ENCODE assay signal across 16 cellular contexts in the genomic region with DNA sequence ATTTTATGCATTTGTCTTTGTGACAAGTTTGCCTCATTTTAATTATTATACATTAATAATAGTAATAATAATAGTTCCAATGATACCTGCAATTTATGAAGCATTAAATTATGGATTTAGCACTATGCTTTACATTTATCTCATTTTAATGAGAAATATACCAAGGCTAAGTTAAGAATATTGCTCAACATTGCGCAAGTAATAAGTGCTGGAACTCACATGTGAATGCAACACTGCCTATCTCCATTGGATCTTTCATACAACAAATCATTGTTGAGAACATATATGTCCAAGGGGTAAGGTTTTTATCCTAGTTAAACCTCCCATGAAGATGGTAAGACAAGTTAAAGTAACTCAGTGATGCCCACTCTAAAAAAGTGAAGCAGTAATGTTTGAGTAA.
DNase-seq lines count a peak whose midpoint lies in the region; ATAC-seq, FAIRE-seq and TF ChIP-seq lines count a peak whose summit lies in the region.
"Had no signal": no experiment of that assay in that cellular context is flagged by ENCODE, and none has a peak within 500 bp of the region (broad histone marks: within the 10 kb centered on the region; RNA-seq: fewer than 3 reads in every experiment).

No MANE protein-coding gene starts in this region.

- FAIRE-seq in urothelium cell line (lab: Jason Lieb, UNC), result peak; percentile 56

- no TSS peak for BruUV-seq in mammary epithelial cell (replicated peaks; lab: Mats Ljungman, UMichigan)

- TF ChIP-seq EP300 in Ishikawa (IDR thresholded peaks at IDR 0.05; ENCODE audit: borderline replicate concordance), result no peak

- dilution Hi-C loops in mammary epithelial cell (cut with HindIII; ENCODE audit: low sequenced_read_pairs), result no loop called here

- no peak overlapping the region for H3K9ac ChIP-seq in mammary epithelial cell (ENCODE audit: insufficient read depth, low read length)
- H3K9ac ChIP-seq: BLaER1 treated with 17β-estradiol and CSF1 and Interleukin-3, amounts not matched to agents 10 nM and 100 nM had no signal

- H4K20me1 ChIP-seq in mammary epithelial cell (ENCODE audit: insufficient read depth, low read length), result no peaks in the 10 kb centered on the region
- H4K20me1 ChIP-seq: BLaER1 treated with 17β-estradiol and CSF1 and Interleukin-3, amounts not matched to agents 10 nM and 100 nM had no signal

- H3K9me3 ChIP-seq in mammary epithelial cell (replicated peaks; ENCODE audit: insufficient read depth, low read length) (peaks cover 10% of the 10 kb centered on the region), breast epithelium (no peaks in the 10 kb centered on the region)
- H3K9me3 ChIP-seq: BLaER1 treated with 17β-estradiol and CSF1 and Interleukin-3, amounts not matched to agents 10 nM and 100 nM had no signal

- H3K4me3 Mint-ChIP-seq in WTC11, result no peak overlapping the region
- H3K4me3 Mint-ChIP-seq: B cell; CD8-positive, alpha-beta T cell; GM23338; HFFc6 had no signal

- ATAC-seq in WTC11, result no peak
- ATAC-seq in HG03439 (IDR thresholded peaks at IDR 0.05; ENCODE audit: unreplicated experiment), result no peak
- ATAC-seq: CD8-positive, alpha-beta T cell; GM23338 had no signal

- H3K4me3 ChIP-seq in mammary epithelial cell (replicated peaks in 1 of 3; ENCODE audit: insufficient read depth in 1 of 3, low read depth in 2 of 3, low read length in 3 of 3), result no peak overlapping the region
- no peak overlapping the region for H3K4me3 ChIP-seq in breast epithelium
- H3K4me3 ChIP-seq: BLaER1 treated with 17β-estradiol and CSF1 and Interleukin-3, amounts not matched to agents 10 nM and 100 nM; GM23338 had no signal

- H3K27me3 Mint-ChIP-seq in WTC11 (ENCODE audit: low read depth), result no peaks in the 10 kb centered on the region
- H3K27me3 Mint-ChIP-seq: B cell had no signal

- H3K4me1 ChIP-seq in mammary epithelial cell (ENCODE audit: insufficient read depth, low read length), result peaks cover 21% of the 10 kb centered on the region
- H3K4me1 ChIP-seq in breast epithelium, result no peaks in the 10 kb centered on the region

- TF ChIP-seq CTCF in mammary epithelial cell (conservative IDR thresholded peaks at IDR 0.05 in 1 of 2, IDR thresholded peaks at IDR 0.05 in 1 of 2; ENCODE audit: extremely low read depth in 1 of 2, insufficient read depth in 1 of 2, low read depth in 1 of 2, low read length in 2 of 2) (no peak), breast epithelium (IDR thresholded peaks at IDR 0.05) (no peak), WTC11 (IDR thresholded peaks at IDR 0.05) (no peak)

- H3K36me3 ChIP-seq in mammary epithelial cell (ENCODE audit: insufficient read depth, low read length), result peaks cover 2% of the 10 kb centered on the region
- H3K36me3 ChIP-seq in breast epithelium, result no peaks in the 10 kb centered on the region
- H3K36me3 ChIP-seq: BLaER1 treated with 17β-estradiol and CSF1 and Interleukin-3, amounts not matched to agents 10 nM and 100 nM had no signal

- H3K4me1 Mint-ChIP-seq in WTC11, result peaks cover 13% of the 10 kb centered on the region
- H3K4me1 Mint-ChIP-seq: B cell, GM23338 had no signal

- H2AFZ ChIP-seq in mammary epithelial cell (ENCODE audit: low read depth, low read length), result peak overlapping the region; percentile 6
- H2AFZ ChIP-seq: GM23338 had no signal

- TF ChIP-seq RAD21 in Ishikawa (IDR thresholded peaks at IDR 0.05; ENCODE audit: low read depth), result no peak

- no peak for TF ChIP-seq POLR2A in breast epithelium (IDR thresholded peaks at IDR 0.05)

- H3K27ac ChIP-seq in mammary epithelial cell (ENCODE audit: insufficient read depth, low read depth, low read length), result no peak overlapping the region
- H3K27ac ChIP-seq in breast epithelium, result no peak overlapping the region
- H3K27ac ChIP-seq: BLaER1 treated with 17β-estradiol and CSF1 and Interleukin-3, amounts not matched to agents 10 nM and 100 nM had no signal

- no peaks in the 10 kb centered on the region for H3K79me2 ChIP-seq in mammary epithelial cell (ENCODE audit: insufficient read depth, low read length)

- peaks cover 34% of the 10 kb centered on the region for H3K36me3 Mint-ChIP-seq in WTC11
- H3K36me3 Mint-ChIP-seq: CD8-positive, alpha-beta T cell had no signal

- POLR2A ChIA-PET in WTC11 (lab: Charles Lee), result no interaction called here

- CTCF ChIA-PET in mammary epithelial cell (lab: Charles Lee; ENCODE audit: low non-redundant PET), result no interaction called here
- CTCF ChIA-PET in WTC11 (lab: Charles Lee), result no interaction called here

- WGBS in mammary epithelial cell (ENCODE audit: low coverage, missing lambda C conversion rate), result 94% methylated on average over 1 of the region's 1 CpG

- intact Hi-C loops in mammary epithelial cell (cut with micrococcal nuclease), result no loop called here
- intact Hi-C loops in breast epithelium (cut with DNase I; ENCODE audit: low total_unique reads), result no loop called here

- H3K4me2 ChIP-seq in mammary epithelial cell (ENCODE audit: insufficient read depth, low read depth, low read length), result no peak overlapping the region
- H3K4me2 ChIP-seq: BLaER1 treated with 17β-estradiol and CSF1 and Interleukin-3, amounts not matched to agents 10 nM and 100 nM; GM23338 had no signal

- H3K27ac Mint-ChIP-seq in WTC11, result no peak overlapping the region
- H3K27ac Mint-ChIP-seq: B cell; CD8-positive, alpha-beta T cell; GM23338; HFFc6 had no signal

- peaks cover 45% of the 10 kb centered on the region for H3K9me3 Mint-ChIP-seq in WTC11
- H3K9me3 Mint-ChIP-seq: HFFc6 had no signal

- H3K27me3 ChIP-seq in mammary epithelial cell (ENCODE audit: insufficient read depth, low read length) (no peaks in the 10 kb centered on the region), breast epithelium (no peaks in the 10 kb centered on the region)
- H3K27me3 ChIP-seq: BLaER1 treated with 17β-estradiol and CSF1 and Interleukin-3, amounts not matched to agents 10 nM and 100 nM had no signal

- in situ Hi-C loops in mammary epithelial cell (cut with MboI; ENCODE audit: low sequenced_read_pairs in 2 of 2), result loop anchor here in 1 of 2 donors (25.0 kb wide), 1 partner anchor 205 kb away; no protein-coding TSS in a partner anchor

- DNase-seq in mammary epithelial cell (no peak), breast epithelium (ENCODE audit: low spot score in 2 of 2) (no peak), WTC11 (ENCODE audit: low spot score) (no peak), urothelium cell line (ENCODE audit: low spot score) (no peak), mucosa of gallbladder (ENCODE audit: low spot score) (no peak)
- DNase-seq: Calu3; CD8-positive, alpha-beta T cell; DMS79 treated with DMSO at 0.1 percent for 48 hours; GF-D8; HCEC 1CT; HFFc6 had no signal

TF ChIP-seq in Ishikawa, 13 proteins besides CTCF, POLR2A, EP300 and RAD21:
- peak; percentile 15; the same call in 1 of the 2 replicates for TF ChIP-seq CEBPB (IDR thresholded peaks at IDR 0.05)
- TF ChIP-seq YY1 (IDR thresholded peaks at IDR 0.05; ENCODE audit: low read depth), result no peak

TF ChIP-seq in WTC11, 78 proteins besides CTCF, POLR2A, EP300 and RAD21:
- TF ChIP-seq, protein P1, sequence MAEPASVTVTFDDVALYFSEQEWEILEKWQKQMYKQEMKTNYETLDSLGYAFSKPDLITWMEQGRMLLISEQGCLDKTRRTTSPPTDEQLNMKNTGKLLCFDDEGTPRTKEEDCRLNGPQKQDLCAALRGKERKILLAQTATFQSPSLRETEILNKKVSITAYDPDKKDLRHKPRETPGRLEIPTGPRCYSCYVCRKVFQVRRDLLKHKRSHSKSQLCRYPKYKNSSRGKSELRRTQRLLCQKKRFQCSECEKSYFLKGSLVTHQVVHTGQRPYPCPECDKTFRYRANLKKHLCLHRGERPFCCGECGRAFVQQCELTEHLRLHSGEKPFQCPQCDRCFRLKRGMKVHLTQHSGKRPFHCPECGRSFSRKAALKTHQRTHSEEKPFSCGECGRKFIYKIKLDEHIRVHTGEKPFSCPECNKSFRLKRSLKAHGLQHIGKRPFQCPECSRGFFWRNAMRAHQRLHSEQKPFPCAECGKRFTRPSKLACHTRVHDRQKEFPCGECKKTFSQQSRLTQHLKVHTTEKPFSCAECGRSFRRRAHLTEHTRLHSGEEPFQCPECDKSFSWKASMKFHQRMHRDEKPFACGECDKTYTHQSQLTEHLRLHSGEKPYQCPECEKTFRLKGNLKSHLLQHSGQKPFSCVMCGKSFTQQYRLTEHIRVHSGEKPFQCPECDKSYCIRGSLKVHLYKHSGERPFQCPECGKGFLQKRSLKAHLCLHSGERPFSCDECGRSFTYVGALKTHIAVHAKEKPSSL (CRISPR knock-in tag; conservative IDR thresholded peaks at IDR 0.05), result no peak
- TF ChIP-seq HMGA2 (CRISPR knock-in tag; IDR thresholded peaks at IDR 0.05), result peak; percentile 24; the same call in 1 of the 2 replicates
- TF ChIP-seq, protein P2, sequence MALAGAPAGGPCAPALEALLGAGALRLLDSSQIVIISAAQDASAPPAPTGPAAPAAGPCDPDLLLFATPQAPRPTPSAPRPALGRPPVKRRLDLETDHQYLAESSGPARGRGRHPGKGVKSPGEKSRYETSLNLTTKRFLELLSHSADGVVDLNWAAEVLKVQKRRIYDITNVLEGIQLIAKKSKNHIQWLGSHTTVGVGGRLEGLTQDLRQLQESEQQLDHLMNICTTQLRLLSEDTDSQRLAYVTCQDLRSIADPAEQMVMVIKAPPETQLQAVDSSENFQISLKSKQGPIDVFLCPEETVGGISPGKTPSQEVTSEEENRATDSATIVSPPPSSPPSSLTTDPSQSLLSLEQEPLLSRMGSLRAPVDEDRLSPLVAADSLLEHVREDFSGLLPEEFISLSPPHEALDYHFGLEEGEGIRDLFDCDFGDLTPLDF (CRISPR knock-in tag; IDR thresholded peaks at IDR 0.05), result no peak
TF ChIP-seq in WTC11: peak in this region for 1.
